ENCODE assay signal across 27 cellular contexts in genomic region chr13:51811046-51811445, GRCh38. TPM values are rescaled to one million over a fixed set of nuclear protein-coding genes. Genes with fewer than 3 reads are reported as not detected.
DNase-seq lines count a peak whose midpoint lies in the region; ATAC-seq and TF ChIP-seq lines count a peak whose summit lies in the region.
"Had no signal": no experiment of that assay in that cellular context is flagged by ENCODE, and none has a peak within 500 bp of the region (broad histone marks: within the 10 kb centered on the region; RNA-seq: fewer than 3 reads in every experiment).

No MANE protein-coding gene starts in this region.

- ATAC-seq in GM23338 (no peak; the same call in 2 of the 3 replicates), GM18505 (IDR thresholded peaks at IDR 0.05; ENCODE audit: unreplicated experiment) (no peak)
- ATAC-seq: SK-N-SH treated with all-trans-retinoic acid at 6 μM for 48 hours had no signal

- no peaks in the 10 kb centered on the region for H3K9me3 Mint-ChIP-seq in activated CD4-positive, alpha-beta memory T cell treated with anti-CD3 and anti-CD28 coated beads for 36 hours
- no peaks in the 10 kb centered on the region for H3K9me3 Mint-ChIP-seq in activated CD4-positive, alpha-beta memory T cell treated with anti-CD3 and anti-CD28 coated beads, Interleukin-2, amount 10 ng/mL, durations not matched to agents 7 days and 5 days
- H3K9me3 Mint-ChIP-seq in GM23338 (no peaks in the 10 kb centered on the region), endothelial cell (ENCODE audit: unreplicated experiment) (no peaks in the 10 kb centered on the region)
- H3K9me3 Mint-ChIP-seq: activated B cell treated with CpG ODN at 0.5 μM for 24 hours; activated T-cell treated with anti-CD3 and anti-CD28 coated beads, Interleukin-2, amount 50 U/mL, for 72 hours; nephron had no signal

- H3K4me3 Mint-ChIP-seq in activated CD4-positive, alpha-beta memory T cell treated with anti-CD3 and anti-CD28 coated beads for 36 hours: no peak overlapping the region
- H3K4me3 Mint-ChIP-seq in activated CD4-positive, alpha-beta memory T cell treated with anti-CD3 and anti-CD28 coated beads, Interleukin-2, amount 10 ng/mL, durations not matched to agents 7 days and 5 days: no peak overlapping the region
- H3K4me3 Mint-ChIP-seq in GM23338 (no peak overlapping the region), endothelial cell (ENCODE audit: unreplicated experiment) (no peak overlapping the region)
- H3K4me3 Mint-ChIP-seq: activated T-cell treated with anti-CD3 and anti-CD28 coated beads, Interleukin-2, amount 50 U/mL, for 72 hours; CD14-positive monocyte; nephron had no signal

- TF ChIP-seq POLR2A in GM18505 (IDR thresholded peaks at IDR 0.05; ENCODE audit: borderline replicate concordance, extremely low read depth, insufficient read depth, insufficient read length): no peak

- H3K36me3 ChIP-seq in GM23338 (ENCODE audit: insufficient read depth): no peaks in the 10 kb centered on the region
- H3K36me3 ChIP-seq: left ventricle myocardium inferior, sigmoid colon had no signal

- no peaks in the 10 kb centered on the region for H3K27me3 Mint-ChIP-seq in activated CD4-positive, alpha-beta memory T cell treated with anti-CD3 and anti-CD28 coated beads for 36 hours
- no peaks in the 10 kb centered on the region for H3K27me3 Mint-ChIP-seq in activated CD4-positive, alpha-beta memory T cell treated with anti-CD3 and anti-CD28 coated beads, Interleukin-2, amount 10 ng/mL, durations not matched to agents 7 days and 5 days
- H3K27me3 Mint-ChIP-seq in GM23338 (ENCODE audit: insufficient read depth, low read depth, poor library complexity) (peaks cover 5% of the 10 kb centered on the region), endothelial cell (ENCODE audit: unreplicated experiment) (peaks cover 3% of the 10 kb centered on the region)
- H3K27me3 Mint-ChIP-seq: activated B cell treated with CpG ODN at 0.5 μM for 24 hours had no signal

- H3K79me2 ChIP-seq in GM23338 (replicated peaks; ENCODE audit: insufficient read depth): no peaks in the 10 kb centered on the region
- H3K79me2 ChIP-seq: hepatocyte had no signal

- H2AFZ ChIP-seq in GM23338: 0 out of 2 replicates have a peak overlapping the region, but pooled peaks have one; percentile 59
- H2AFZ ChIP-seq: GM23248, hepatocyte had no signal

- intact Hi-C loops in activated CD4-positive, alpha-beta memory T cell treated with anti-CD3 and anti-CD28 coated beads for 36 hours (cut with micrococcal nuclease): no loop called here

- H3K36me3 Mint-ChIP-seq in activated CD4-positive, alpha-beta memory T cell treated with anti-CD3 and anti-CD28 coated beads for 36 hours: peaks cover 4% of the 10 kb centered on the region
- H3K36me3 Mint-ChIP-seq in activated CD4-positive, alpha-beta memory T cell treated with anti-CD3 and anti-CD28 coated beads, Interleukin-2, amount 10 ng/mL, durations not matched to agents 7 days and 5 days (ENCODE audit: low read depth): no peaks in the 10 kb centered on the region
- H3K36me3 Mint-ChIP-seq in GM23338 (ENCODE audit: low read depth): no peaks in the 10 kb centered on the region
- H3K36me3 Mint-ChIP-seq in endothelial cell (ENCODE audit: low read depth, unreplicated experiment): no peaks in the 10 kb centered on the region

- H3K27me3 ChIP-seq in GM23338 (ENCODE audit: insufficient read depth): no peaks in the 10 kb centered on the region
- H3K27me3 ChIP-seq: hepatocyte, sigmoid colon had no signal

- H3K27ac ChIP-seq in GM23338 (ENCODE audit: low read depth): no peak overlapping the region
- H3K27ac ChIP-seq: GM23248, hepatocyte, sigmoid colon had no signal

- no peak for DNase-seq in activated CD4-positive, alpha-beta memory T cell treated with anti-CD3 and anti-CD28 coated beads for 36 hours
- DNase-seq in activated CD4-positive, alpha-beta memory T cell treated with anti-CD3 and anti-CD28 coated beads, Interleukin-2, amount 10 ng/mL, durations not matched to agents 7 days and 5 days: no peak
- DNase-seq in GM23338 (ENCODE audit: low spot score) (peak; percentile 28), NCI-H2107 treated with DMSO at 0.1 percent for 48 hours (lab: John Stamatoyannopoulos, UW; ENCODE audit: unreplicated experiment) (peak; percentile 82), endothelial cell (ENCODE audit: low spot score) (no peak)
- no peak for DNase-seq in activated effector memory CD4-positive, alpha-beta T cell treated with Interleukin-2 at 50 U/mL for 16 hours
- no peak for DNase-seq in stimulated activated CD4-positive, alpha-beta T cell treated with anti-CD3 and anti-CD28 coated beads, Interleukin-15, amount 100 ng/mL, for 24 hours
- DNase-seq: ACHN; activated B cell treated with CpG ODN at 0.5 μM for 24 hours; activated CD8-positive, alpha-beta memory T cell treated with anti-CD3 and anti-CD28 coated beads for 24 hours; activated T-cell treated with anti-CD3 and anti-CD28 coated beads, Interleukin-2, amount 50 U/mL, for 72 hours; dermis blood vessel endothelial cell; DMS 273 treated with DMSO at 0.1 percent for 48 hours; GM23248; left ventricle myocardium inferior; midbrain; posterior cingulate gyrus; RPMI8226; sigmoid colon; T1000 had no signal

- H3K4me1 ChIP-seq in GM23338 (ENCODE audit: insufficient read depth): peaks cover 11% of the 10 kb centered on the region; the same call in 1 of the 2 replicates

- H3K27ac Mint-ChIP-seq in activated CD4-positive, alpha-beta memory T cell treated with anti-CD3 and anti-CD28 coated beads for 36 hours: peak overlapping the region; percentile 65
- H3K27ac Mint-ChIP-seq in activated CD4-positive, alpha-beta memory T cell treated with anti-CD3 and anti-CD28 coated beads, Interleukin-2, amount 10 ng/mL, durations not matched to agents 7 days and 5 days: no peak overlapping the region
- H3K27ac Mint-ChIP-seq in GM23338 (no peak overlapping the region), endothelial cell (ENCODE audit: unreplicated experiment) (peak overlapping the region; percentile 51)
- H3K27ac Mint-ChIP-seq: activated B cell treated with CpG ODN at 0.5 μM for 24 hours, nephron had no signal

- CTCF ChIA-PET in activated CD4-positive, alpha-beta memory T cell treated with anti-CD3 and anti-CD28 coated beads for 36 hours (lab: Charles Lee): interaction anchor here (1.4 to 7.3 kb wide), 3 partner anchors 10 to 39 kb away, joined by 4 to 158 read pairs (median 16); no protein-coding TSS in a partner anchor
- CTCF ChIA-PET in activated CD4-positive, alpha-beta memory T cell treated with anti-CD3 and anti-CD28 coated beads, Interleukin-2, amount 10 ng/mL, durations not matched to agents 7 days and 5 days (lab: Charles Lee): interaction anchor here (1.0 to 1.1 kb wide), 3 partner anchors 23 to 685 kb away, joined by 3 to 4 read pairs (median 3); no protein-coding TSS in a partner anchor

- peaks cover 51% of the 10 kb centered on the region for H3K4me1 Mint-ChIP-seq in activated CD4-positive, alpha-beta memory T cell treated with anti-CD3 and anti-CD28 coated beads for 36 hours (ENCODE audit: low read depth)
- peaks cover 25% of the 10 kb centered on the region for H3K4me1 Mint-ChIP-seq in activated CD4-positive, alpha-beta memory T cell treated with anti-CD3 and anti-CD28 coated beads, Interleukin-2, amount 10 ng/mL, durations not matched to agents 7 days and 5 days
- H3K4me1 Mint-ChIP-seq in GM23338: peaks cover 15% of the 10 kb centered on the region; the same call in 1 of the 3 replicates
- peaks cover 32% of the 10 kb centered on the region for H3K4me1 Mint-ChIP-seq in endothelial cell (ENCODE audit: unreplicated experiment)

- H4K20me1 ChIP-seq in GM23338 (replicated peaks; ENCODE audit: insufficient read depth): no peaks in the 10 kb centered on the region

- TF ChIP-seq CTCF in GM23338 (conservative IDR thresholded peaks at IDR 0.05; ENCODE audit: low read depth in 2 of 2): no peak
- no peak for TF ChIP-seq CTCF in endothelial cell (IDR thresholded peaks at IDR 0.05; ENCODE audit: unreplicated experiment)

- no peak overlapping the region for H3K4me2 ChIP-seq in GM23338
- H3K4me2 ChIP-seq: hepatocyte had no signal

- H3K9me2 ChIP-seq in GM23338 (ENCODE audit: insufficient read depth): no peaks in the 10 kb centered on the region

- H3K4me3 ChIP-seq in GM23338: no peak overlapping the region
- H3K4me3 ChIP-seq: GM23248, hepatocyte, left ventricle myocardium inferior, sigmoid colon had no signal

- no peaks in the 10 kb centered on the region for H3F3A ChIP-seq in GM23338 (replicated peaks; ENCODE audit: low read depth)

- POLR2A ChIA-PET in activated CD4-positive, alpha-beta memory T cell treated with anti-CD3 and anti-CD28 coated beads for 36 hours (lab: Charles Lee): no interaction called here
- POLR2A ChIA-PET in activated CD4-positive, alpha-beta memory T cell treated with anti-CD3 and anti-CD28 coated beads, Interleukin-2, amount 10 ng/mL, durations not matched to agents 7 days and 5 days (lab: Charles Lee): interaction anchor here (1.0 kb wide), 1 partner anchor 358 kb away, joined by 3 read pairs; the partner anchor contains the start of gene INTS6

TF ChIP-seq in GM23338, 12 proteins besides CTCF, POLR2A, EP300 and RAD21 (continues in another document):
- no peak for TF ChIP-seq EZH2 (IDR thresholded peaks at IDR 0.05; ENCODE audit: low read depth, unreplicated experiment)

RNA-seq across cellular contexts. Expression of gene DHRS12, which starts 7.1 kb away (rescaled TPM):
- 1 to 10 TPM; 6.7 to 7.0 TPM for total RNA-seq in activated CD4-positive, alpha-beta memory T cell treated with anti-CD3 and anti-CD28 coated beads for 36 hours
- total RNA-seq in activated CD4-positive, alpha-beta memory T cell treated with anti-CD3 and anti-CD28 coated beads, Interleukin-2, amount 10 ng/mL, durations not matched to agents 7 days and 5 days: 1 to 10 TPM; 5.0 to 6.4 TPM
- 4.3 and 4.6 TPM in 2 replicates for total RNA-seq in GM23338 (2014; rRNA removed; shearing (Covaris generic))
- 8.9 and 12.2 TPM in 2 replicates for polyA plus RNA-seq in GM23338 (2016; fragmentation: Nextera tagmentation; extraction: Ambion mirVana)
- total RNA-seq in endothelial cell (ENCODE audit: unreplicated experiment): 13.3 TPM

RNA-seq across cellular contexts. Expression of gene TMEM272, which starts 33.9 kb away (rescaled TPM):
- under 1 TPM; 0.10 to 0.31 TPM for total RNA-seq in activated CD4-positive, alpha-beta memory T cell treated with anti-CD3 and anti-CD28 coated beads for 36 hours
- total RNA-seq in activated CD4-positive, alpha-beta memory T cell treated with anti-CD3 and anti-CD28 coated beads, Interleukin-2, amount 10 ng/mL, durations not matched to agents 7 days and 5 days: under 1 TPM; 0.15 to 0.28 TPM
- total RNA-seq in GM23338 (2014; rRNA removed; shearing (Covaris generic)): 0.35 and 0.76 TPM in 2 replicates
- 0.05 and 0.11 TPM in 2 replicates for polyA plus RNA-seq in GM23338 (2016; fragmentation: Nextera tagmentation; extraction: Ambion mirVana)
- total RNA-seq in endothelial cell (ENCODE audit: unreplicated experiment): 0.15 TPM
- total RNA-seq: activated B cell treated with CpG ODN at 0.5 μM for 24 hours, bronchial epithelial cell, dermis blood vessel endothelial cell, fibroblast of villous mesenchyme, GM23248 had no signal
- polyA plus RNA-seq: CD14-positive monocyte, GM23248 had no signal

RNA-seq across cellular contexts. Expression of gene CCDC70, which starts 50.7 kb away (rescaled TPM):
- total RNA-seq in activated CD4-positive, alpha-beta memory T cell treated with anti-CD3 and anti-CD28 coated beads for 36 hours: not detected
- not detected for total RNA-seq in activated CD4-positive, alpha-beta memory T cell treated with anti-CD3 and anti-CD28 coated beads, Interleukin-2, amount 10 ng/mL, durations not matched to agents 7 days and 5 days
- total RNA-seq in GM23338 (2014; rRNA removed; shearing (Covaris generic)): not detected in 2 replicates
- not detected in 2 replicates for polyA plus RNA-seq in GM23338 (2016; fragmentation: Nextera tagmentation; extraction: Ambion mirVana)
- not detected for total RNA-seq in endothelial cell (ENCODE audit: unreplicated experiment)
- total RNA-seq: activated B cell treated with CpG ODN at 0.5 μM for 24 hours, bronchial epithelial cell, dermis blood vessel endothelial cell, fibroblast of villous mesenchyme, GM23248, hepatocyte, left ventricle myocardium inferior, sigmoid colon had no signal
- polyA plus RNA-seq: CD14-positive monocyte, GM23248, hepatocyte, sigmoid colon had no signal

Comparison
In these comparisons a context has a peak if more than half of its experiments do, and no peak if none do; other contexts are left out.
1. H3K27ac Mint-ChIP-seq: peak in activated CD4-positive, alpha-beta memory T cell treated with anti-CD3 and anti-CD28 coated beads for 36 hours (single experiment) and endothelial cell (single experiment); none in activated CD4-positive, alpha-beta memory T cell treated with anti-CD3 and anti-CD28 coated beads, Interleukin-2, amount 10 ng/mL, durations not matched to agents 7 days and 5 days (single experiment) and GM23338 (single experiment).
2. DNase-seq: peak in GM23338 (single experiment) and NCI-H2107 treated with DMSO at 0.1 percent for 48 hours (single experiment); none in activated CD4-positive, alpha-beta memory T cell treated with anti-CD3 and anti-CD28 coated beads for 36 hours (single experiment), activated CD4-positive, alpha-beta memory T cell treated with anti-CD3 and anti-CD28 coated beads, Interleukin-2, amount 10 ng/mL, durations not matched to agents 7 days and 5 days (single experiment), endothelial cell (single experiment), activated effector memory CD4-positive, alpha-beta T cell treated with Interleukin-2 at 50 U/mL for 16 hours (single experiment) and stimulated activated CD4-positive, alpha-beta T cell treated with anti-CD3 and anti-CD28 coated beads, Interleukin-15, amount 100 ng/mL, for 24 hours (single experiment).